In genomic region chr17:30116661-30117547, GRCh38 we compare ENCODE assay signal across 1 cellular context.
TF ChIP-seq lines count a peak whose summit lies in the region.

NSRP1 (plus strand) TSS chr17:30116816; CDS start chr17:30116844, 28 bp downstream.

TF ChIP-seq in K562, 482 proteins besides CTCF, POLR2A, EP300 and RAD21 (continued from another document and continues in another):
- peak; percentile 94 for TF ChIP-seq GMEB1 (CRISPR knock-in tag; IDR thresholded peaks at IDR 0.05)
- TF ChIP-seq CC2D1A (IDR thresholded peaks at IDR 0.05), result peak; percentile 43; the same call in 1 of the 2 replicates
- TF ChIP-seq TBP (optimal IDR thresholded peaks at IDR 0.05; ENCODE audit: low read depth, low read length), result peak; percentile 97
- TF ChIP-seq RBBP5 (IDR thresholded peaks at IDR 0.05; ENCODE audit: borderline replicate concordance, insufficient read depth, low read length, poor library complexity, severe bottlenecking), result peak; percentile 83
- TF ChIP-seq JUND (IDR thresholded peaks at IDR 0.05; ENCODE audit: borderline replicate concordance, low read depth, low read length), result peak; percentile 83; the same call in 1 of the 2 replicates
- peak; percentile 49; the same call in 2 of the 3 replicates for TF ChIP-seq JUND (tag; IDR thresholded peaks at IDR 0.05; ENCODE audit: borderline replicate concordance, low read depth, low read length)
- 0 out of 2 replicates have a peak, but pooled peaks have one; percentile 36 for TF ChIP-seq L3MBTL2 (IDR thresholded peaks at IDR 0.05)
- TF ChIP-seq BRD4 (IDR thresholded peaks at IDR 0.05), result peak; percentile 94
- TF ChIP-seq ZNF764 (CRISPR knock-in tag; IDR thresholded peaks at IDR 0.05; ENCODE audit: low read depth), result no peak
- 0 out of 2 replicates have a peak, but pooled peaks have one; percentile 20 for TF ChIP-seq CTBP1 (IDR thresholded peaks at IDR 0.05; ENCODE audit: borderline replicate concordance)
- peak; percentile 99 for TF ChIP-seq TAF1 (IDR thresholded peaks at IDR 0.05; ENCODE audit: control insufficient read depth, extremely low read depth, insufficient read depth, low read length, severe bottlenecking)
- TF ChIP-seq HMBOX1 (IDR thresholded peaks at IDR 0.05), result peak; percentile 72; the same call in 1 of the 2 replicates
- TF ChIP-seq OTX1 (CRISPR knock-in tag; IDR thresholded peaks at IDR 0.05), result peak; percentile 76
- no peak for TF ChIP-seq NFATC3 (IDR thresholded peaks at IDR 0.05)
- TF ChIP-seq HBP1 (CRISPR knock-in tag; IDR thresholded peaks at IDR 0.05), result peak; percentile 81; the same call in 1 of the 2 replicates
- no peak for TF ChIP-seq ZBTB5 (IDR thresholded peaks at IDR 0.05)
- TF ChIP-seq ZNF24 (IDR thresholded peaks at IDR 0.05), result no peak
- peak; percentile 15 to 36; a peak in 2 of 4 replicates for TF ChIP-seq TRIM24 (IDR thresholded peaks at IDR 0.05)
- TF ChIP-seq TAF7 (tag; IDR thresholded peaks at IDR 0.05), result peak; percentile 99
- peak; percentile 71; the same call in 1 of the 2 replicates for TF ChIP-seq SIN3B (IDR thresholded peaks at IDR 0.05; ENCODE audit: low read depth)
- TF ChIP-seq KLF13 (tag; IDR thresholded peaks at IDR 0.05; ENCODE audit: borderline replicate concordance, low read depth), result no peak
- 0 out of 2 replicates have a peak, but pooled peaks have one; percentile 14 for TF ChIP-seq E2F1 (CRISPR knock-in tag; IDR thresholded peaks at IDR 0.05)
- no peak for TF ChIP-seq WHSC1 (IDR thresholded peaks at IDR 0.05; ENCODE audit: low read length)
- peak; percentile 95 for TF ChIP-seq POLR2G (IDR thresholded peaks at IDR 0.05; ENCODE audit: low read depth, low read length)
- TF ChIP-seq ZKSCAN1 (IDR thresholded peaks at IDR 0.05; ENCODE audit: low read depth, low read length), result 0 out of 2 replicates have a peak, but pooled peaks have one; percentile 11
- peak; percentile 72 for TF ChIP-seq MYBL2 (IDR thresholded peaks at IDR 0.05; ENCODE audit: low read depth)
- TF ChIP-seq MYBL2 (CRISPR knock-in tag; IDR thresholded peaks at IDR 0.05; ENCODE audit: borderline replicate concordance), result no peak
- TF ChIP-seq CREB3L1 (IDR thresholded peaks at IDR 0.05; ENCODE audit: borderline replicate concordance, low read depth), result peak; percentile 90
- peak; percentile 81 to 91 for TF ChIP-seq MLLT1 (IDR thresholded peaks at IDR 0.05)
- peak; percentile 93 for TF ChIP-seq MYC (IDR thresholded peaks at IDR 0.05; ENCODE audit: low read depth, low read length)
- TF ChIP-seq MYC (CRISPR knock-in tag; IDR thresholded peaks at IDR 0.05; ENCODE audit: borderline replicate concordance, low read depth), result peak; percentile 23; the same call in 1 of the 2 replicates
- peak; percentile 43 for TF ChIP-seq NFIC (IDR thresholded peaks at IDR 0.05)
- no peak for TF ChIP-seq ERF (CRISPR knock-in tag; IDR thresholded peaks at IDR 0.05)
- no peak for TF ChIP-seq ZNF175 (CRISPR knock-in tag; IDR thresholded peaks at IDR 0.05; ENCODE audit: low read depth)
- TF ChIP-seq EGR1 (conservative IDR thresholded peaks at IDR 0.05), result peak; percentile 53
- TF ChIP-seq CSDE1 (IDR thresholded peaks at IDR 0.05), result peak in 1 of 2 experiments; percentile 72; a peak in 2 of 4 replicates
- no peak for TF ChIP-seq NR0B1 (IDR thresholded peaks at IDR 0.05; ENCODE audit: partially characterized antibody)
- peak; percentile 90 for TF ChIP-seq ATF7 (IDR thresholded peaks at IDR 0.05)
- TF ChIP-seq MBD2 (IDR thresholded peaks at IDR 0.05; ENCODE audit: borderline replicate concordance, low read depth), result peak; percentile 84; the same call in 1 of the 2 replicates
- TF ChIP-seq GABPB1 (CRISPR knock-in tag; IDR thresholded peaks at IDR 0.05), result peak; percentile 40; the same call in 1 of the 2 replicates
- TF ChIP-seq VEZF1 (CRISPR knock-in tag; IDR thresholded peaks at IDR 0.05), result peak; percentile 39; the same call in 1 of the 2 replicates
- peak; percentile 99 for TF ChIP-seq SUPT5H (IDR thresholded peaks at IDR 0.05)
- TF ChIP-seq HCFC1 (IDR thresholded peaks at IDR 0.05; ENCODE audit: low read depth, low read length), result peak; percentile 58; the same call in 1 of the 2 replicates
